ENCODE assay signal across 10 cellular contexts in the genomic region with DNA sequence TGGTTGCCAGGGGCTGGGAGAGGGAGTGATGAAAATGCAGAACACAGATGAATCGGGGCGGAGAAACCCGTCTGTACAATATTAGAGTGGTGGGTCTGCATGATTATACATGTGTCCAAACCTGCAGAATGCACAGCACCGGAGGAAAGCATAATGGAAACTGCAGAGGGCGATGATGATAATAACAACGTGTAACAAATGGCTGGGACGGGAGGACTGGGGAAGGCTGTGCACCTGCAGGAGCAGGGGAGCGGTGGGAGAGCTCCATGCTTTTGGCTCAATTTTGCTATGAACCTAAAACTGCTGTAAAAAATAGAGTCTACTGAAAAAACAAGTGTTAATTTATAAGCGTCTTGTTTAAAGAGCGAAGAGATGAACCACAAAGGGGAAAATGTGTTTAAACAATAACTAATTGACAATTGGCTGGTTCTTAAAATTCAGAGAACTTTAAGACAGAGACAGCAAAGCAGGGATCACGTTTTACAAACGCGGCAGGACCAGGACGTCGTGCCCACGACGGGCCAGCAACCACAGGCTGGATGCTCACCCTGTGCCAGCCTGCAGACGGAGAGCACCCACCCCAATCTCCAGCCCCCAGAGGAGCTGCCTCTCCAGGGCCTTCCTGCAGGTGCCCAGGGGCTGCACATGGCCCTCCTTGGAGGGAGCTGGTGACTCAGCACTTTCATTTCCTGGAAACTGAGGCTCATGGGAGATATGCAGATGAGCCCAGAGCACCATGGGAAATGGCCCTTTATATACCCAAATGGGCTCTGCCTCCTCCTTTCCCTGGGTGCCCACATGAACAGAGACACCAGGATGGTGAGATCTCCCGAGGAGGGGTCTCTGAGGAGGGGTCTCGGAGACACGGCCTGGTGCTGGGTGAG. TPM values are rescaled to one million over a fixed set of nuclear protein-coding genes. Genes with fewer than 3 reads are reported as not detected.
A peak's percentile ranks its signal among the peaks of the same experiment; 100 is the strongest.
DNase-seq lines count a peak whose midpoint lies in the region; ATAC-seq and TF ChIP-seq lines count a peak whose summit lies in the region.
"Had no signal": no experiment of that assay in that cellular context is flagged by ENCODE, and none has a peak within 500 bp of the region (broad histone marks: within the 10 kb centered on the region; RNA-seq: fewer than 3 reads in every experiment).

Gene TEX19, plus strand, starts transcription at position 781 of the 884 bp plus-strand sequence. CDS start 2,904 bp downstream, outside the sequence.

- H3K4me3 Mint-ChIP-seq in activated B cell treated with CpG ODN at 0.5 μM for 24 hours (no peak within 1 kb of the TSS), glutamatergic neuron (ENCODE audit: unreplicated experiment) (no peak within 1 kb of the TSS)

- no peak for TF ChIP-seq POLR2A in testis (IDR thresholded peaks at IDR 0.05)

- peak; percentile 22 for DNase-seq in stimulated activated CD4-positive, alpha-beta T cell treated with anti-CD3 and anti-CD28 coated beads, Interleukin-2, amount 100 ng/mL, for 4 hours (ENCODE audit: low read depth)
- no peak for DNase-seq in stimulated activated CD4-positive, alpha-beta T cell treated with anti-CD3 and anti-CD28 coated beads, Interleukin-2, amount 100 ng/mL, for 24 hours
- DNase-seq in NCI-H146 (lab: John Stamatoyannopoulos, UW) (peak; percentile 48), activated B cell treated with CpG ODN at 0.5 μM for 24 hours (no peak), testis (no peak), glutamatergic neuron (no peak), occipital lobe (lab: John Stamatoyannopoulos, UW) (no peak)
- DNase-seq: PC-9 had no signal

- CTCF ChIA-PET in activated B cell treated with CpG ODN at 0.5 μM for 24 hours (lab: Charles Lee), result no interaction called here

- H3K27me3 ChIP-seq in testis, result no peaks in the 10 kb centered on the region

- H3K4me3 ChIP-seq in testis, result no peak within 1 kb of the TSS
- H3K4me3 ChIP-seq: PC-9 had no signal

- TF ChIP-seq CTCF in activated B cell treated with CpG ODN at 0.5 μM for 24 hours (IDR thresholded peaks at IDR 0.05) (no peak), testis (IDR thresholded peaks at IDR 0.05) (no peak), glutamatergic neuron (IDR thresholded peaks at IDR 0.05; ENCODE audit: partially characterized antibody, unreplicated experiment) (no peak)

- H3K27ac Mint-ChIP-seq in activated B cell treated with CpG ODN at 0.5 μM for 24 hours, result no peak within 1 kb of the TSS
- H3K27ac Mint-ChIP-seq in glutamatergic neuron (ENCODE audit: unreplicated experiment), result no peak within 1 kb of the TSS

- H3K27ac ChIP-seq in testis, result no peak within 1 kb of the TSS
- H3K27ac ChIP-seq: PC-9 had no signal

- H3K36me3 Mint-ChIP-seq in activated B cell treated with CpG ODN at 0.5 μM for 24 hours (ENCODE audit: low read depth) (no peaks in the 10 kb centered on the region), glutamatergic neuron (ENCODE audit: unreplicated experiment) (no peaks in the 10 kb centered on the region)

- no peaks in the 10 kb centered on the region for H3K4me1 ChIP-seq in testis

- ATAC-seq in activated B cell treated with CpG ODN at 0.5 μM for 24 hours (ENCODE audit: low read depth) (peak; percentile 49), HG03354 (IDR thresholded peaks at IDR 0.05; ENCODE audit: poor library complexity, severe bottlenecking, unreplicated experiment) (no peak)

- no peaks in the 10 kb centered on the region for H3K36me3 ChIP-seq in testis (ENCODE audit: low read depth, missing control alignments)

- 66 to 71% methylated on average over 21 of the region's 21 CpGs for WGBS in testis, 2 donors

- H3K4me1 Mint-ChIP-seq in activated B cell treated with CpG ODN at 0.5 μM for 24 hours (peaks cover 7% of the 10 kb centered on the region), glutamatergic neuron (ENCODE audit: low read depth, unreplicated experiment) (peaks cover 2% of the 10 kb centered on the region)

- intact Hi-C loops in activated B cell treated with CpG ODN at 0.5 μM for 24 hours (cut with micrococcal nuclease) (no loop called here), testis (cut with DNase I; ENCODE audit: low total_unique reads) (loop anchor here (10.0 kb wide), 1 partner anchor 56 kb away; the partner anchor contains the start of genes HEXD and OGFOD3)

- no peaks in the 10 kb centered on the region for H3K9me3 ChIP-seq in testis

- H3K9me3 Mint-ChIP-seq in activated B cell treated with CpG ODN at 0.5 μM for 24 hours, result no peaks in the 10 kb centered on the region
- no peaks in the 10 kb centered on the region for H3K9me3 Mint-ChIP-seq in glutamatergic neuron (ENCODE audit: unreplicated experiment)

- H3K27me3 Mint-ChIP-seq in activated B cell treated with CpG ODN at 0.5 μM for 24 hours, result peaks cover 13% of the 10 kb centered on the region
- H3K27me3 Mint-ChIP-seq in glutamatergic neuron (ENCODE audit: unreplicated experiment), result peaks cover 6% of the 10 kb centered on the region

- POLR2A ChIA-PET in activated B cell treated with CpG ODN at 0.5 μM for 24 hours (lab: Charles Lee), result no interaction called here

RNA-seq across cellular contexts. Expression of gene TEX19, which starts in this region (rescaled TPM):
- total RNA-seq in activated B cell treated with CpG ODN at 0.5 μM for 24 hours, result not detected in 2 replicates
- total RNA-seq in testis, result 10 to 100 TPM; 21.9 to 37.8 TPM
- polyA plus RNA-seq in testis (ENCODE audit: insufficient read depth, low read depth, low replicate concordance), result 31.2 TPM
- not detected for total RNA-seq in glutamatergic neuron (ENCODE audit: unreplicated experiment)
- total RNA-seq in occipital lobe, result not detected
- total RNA-seq: fibroblast of villous mesenchyme had no signal

Comparison
In these comparisons a context has a peak if more than half of its experiments do, and no peak if none do; other contexts are left out.
1. RNA of gene TEX19 (total RNA-seq): 21.9 to 37.8 TPM in testis; not detected in activated B cell treated with CpG ODN at 0.5 μM for 24 hours, not detected in glutamatergic neuron (single experiment) and not detected in occipital lobe (single experiment); every median in the first group is over 10 times any median in the second.
2. DNase-seq: peak in stimulated activated CD4-positive, alpha-beta T cell treated with anti-CD3 and anti-CD28 coated beads, Interleukin-2, amount 100 ng/mL, for 4 hours (single experiment) and NCI-H146 (single experiment); none in stimulated activated CD4-positive, alpha-beta T cell treated with anti-CD3 and anti-CD28 coated beads, Interleukin-2, amount 100 ng/mL, for 24 hours (0 of 2), activated B cell treated with CpG ODN at 0.5 μM for 24 hours (single experiment), testis (single experiment), glutamatergic neuron (single experiment) and occipital lobe (single experiment).
3. Peak in ATAC-seq in activated B cell treated with CpG ODN at 0.5 μM for 24 hours; RNA of the gene not detected or under 1 TPM.